9 cellular contexts compared by ENCODE assay signal in the genomic region with DNA sequence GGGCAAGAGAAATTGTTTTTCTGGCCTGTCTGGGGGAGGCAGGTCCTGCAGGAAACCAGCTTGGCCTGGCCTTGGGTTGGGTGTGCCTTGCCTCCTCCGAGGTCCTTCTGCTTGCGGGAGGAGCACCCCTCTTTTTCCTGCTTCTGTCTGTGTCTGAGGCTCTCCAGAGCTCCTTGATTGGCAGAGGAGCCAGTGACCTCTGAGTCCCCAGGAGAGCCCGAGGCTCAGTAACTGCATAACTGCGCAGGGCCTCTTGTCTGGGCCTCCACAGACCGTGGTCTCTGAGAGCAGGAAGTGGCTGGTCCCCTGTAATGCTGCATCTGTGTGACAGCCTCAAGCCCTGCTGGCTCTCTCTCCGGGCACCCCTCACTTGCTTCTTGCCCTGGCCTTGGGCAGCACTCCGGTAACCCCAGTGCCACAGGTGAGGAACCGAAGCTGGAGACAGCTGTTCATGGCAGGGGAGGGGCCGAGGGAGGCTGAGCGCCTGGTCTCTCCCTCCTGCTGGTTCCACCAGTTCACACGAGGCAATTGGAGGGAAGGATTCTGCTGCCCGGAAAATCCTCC. TPM values are rescaled to one million over a fixed set of nuclear protein-coding genes. Genes with fewer than 3 reads are reported as not detected.
DNase-seq lines count a peak whose midpoint lies in the region; ATAC-seq, FAIRE-seq and TF ChIP-seq lines count a peak whose summit lies in the region.
"Had no signal": no experiment of that assay in that cellular context is flagged by ENCODE, and none has a peak within 500 bp of the region (broad histone marks: within the 10 kb centered on the region; RNA-seq: fewer than 3 reads in every experiment).

No MANE protein-coding gene starts in this region.

- CTCF ChIA-PET in CD4-positive, alpha-beta memory T cell (lab: Charles Lee; ENCODE audit: partially characterized antibody) = no interaction called here

- peak overlapping the region; percentile 81 to 95 (median 92) for H3K27ac Mint-ChIP-seq in CD4-positive, alpha-beta memory T cell
- H3K27ac Mint-ChIP-seq in nephron = peak overlapping the region; percentile 68 to 75 (median 75)

- peaks cover 5% of the 10 kb centered on the region for H3K36me3 ChIP-seq in CD4-positive, alpha-beta memory T cell (ENCODE audit: insufficient read depth, low read length)

- H3K9me3 Mint-ChIP-seq in CD4-positive, alpha-beta memory T cell = no peaks in the 10 kb centered on the region
- no peaks in the 10 kb centered on the region for H3K9me3 Mint-ChIP-seq in nephron

- H3K36me3 Mint-ChIP-seq in CD4-positive, alpha-beta memory T cell = peaks cover 0 to 8% of the 10 kb centered on the region in 2 donors
- H3K36me3 Mint-ChIP-seq in nephron (ENCODE audit: low read depth) = peaks cover 3% of the 10 kb centered on the region

- POLR2A ChIA-PET in CD4-positive, alpha-beta memory T cell (lab: Charles Lee; ENCODE audit: partially characterized antibody) = interaction anchor here (0.5 to 2.1 kb wide), 5 partner anchors 18 to 1483 kb away, joined by 3 to 8 read pairs (median 5); a partner anchor contains a TSS

- H3K27me3 ChIP-seq in CD4-positive, alpha-beta memory T cell (ENCODE audit: insufficient read depth, low read length) = no peaks in the 10 kb centered on the region

- H3K27ac ChIP-seq in CD4-positive, alpha-beta memory T cell (ENCODE audit: low read depth, low read length) = peak overlapping the region; percentile 73
- peak overlapping the region in 1 of 2 donors; percentile 97 for H3K27ac ChIP-seq in coronary artery

- no peak for FAIRE-seq in H54 (lab: Jason Lieb, UNC)

- TF ChIP-seq CTCF in coronary artery (IDR thresholded peaks at IDR 0.05) (no peak), nephron (IDR thresholded peaks at IDR 0.05; ENCODE audit: unreplicated experiment in 3 of 3) (no peak)

- H3K4me1 Mint-ChIP-seq in CD4-positive, alpha-beta memory T cell = peaks cover 16 to 44% (median 29%) of the 10 kb centered on the region in 4 donors
- peaks cover 22% of the 10 kb centered on the region for H3K4me1 Mint-ChIP-seq in nephron

- H3K27me3 Mint-ChIP-seq in CD4-positive, alpha-beta memory T cell = no peaks in the 10 kb centered on the region
- H3K27me3 Mint-ChIP-seq in nephron (ENCODE audit: low read depth) = no peaks in the 10 kb centered on the region

- DNase-seq in CD4-positive, alpha-beta memory T cell = peak in 3 of 5 donors; percentile 15 to 29 (median 23)
- DNase-seq in MV-4-11 (lab: John Stamatoyannopoulos, UW) = peak; percentile 53
- DNase-seq in coronary artery (ENCODE audit: low spot score) = no peak
- no peak for DNase-seq in effector CD8-positive, alpha-beta T cell (lab: John Stamatoyannopoulos, UW)
- DNase-seq in H54 (ENCODE audit: insufficient read length, low spot score) = no peak
- DNase-seq: foreskin melanocyte had no signal

- intact Hi-C loops in CD4-positive, alpha-beta memory T cell (cut with micrococcal nuclease) = no loop called here

- H3K9me3 ChIP-seq in CD4-positive, alpha-beta memory T cell (ENCODE audit: control insufficient read depth in 1 of 2, low read length in 2 of 2) = no peaks in the 10 kb centered on the region

- H3K4me3 Mint-ChIP-seq in CD4-positive, alpha-beta memory T cell = peak overlapping the region; percentile 90 to 95 (median 92)
- H3K4me3 Mint-ChIP-seq in nephron = peak overlapping the region; percentile 85 to 92 (median 88)

- peaks cover 43% of the 10 kb centered on the region for H3K4me1 ChIP-seq in CD4-positive, alpha-beta memory T cell (ENCODE audit: insufficient read depth, low read length)

- peak overlapping the region; percentile 50 to 57 for H3K4me3 ChIP-seq in CD4-positive, alpha-beta memory T cell (ENCODE audit: low read length in 2 of 2)
- H3K4me3 ChIP-seq in coronary artery = peak overlapping the region; percentile 74

- no peak; the same call in 1 of the 2 replicates for TF ChIP-seq POLR2A in H54 (IDR thresholded peaks at IDR 0.05; ENCODE audit: low read depth, low read length)

- ATAC-seq in HG03108 (IDR thresholded peaks at IDR 0.05; ENCODE audit: unreplicated experiment) (no peak), GM18858 (IDR thresholded peaks at IDR 0.05; ENCODE audit: unreplicated experiment) (no peak)

RNA-seq across cellular contexts. Expression of a gene that starts 1.6 kb away (rescaled TPM):
- 10 to 100 TPM; 74.0 to 77.4 TPM for total RNA-seq in CD4-positive, alpha-beta memory T cell
- polyA plus RNA-seq in CD4-positive, alpha-beta memory T cell = 10 to 100 TPM in 1 of 2 donors, 1 to 10 TPM in 1; 5.3 to 14.1 TPM

RNA-seq across cellular contexts. Expression of a gene that starts 31.1 kb away (rescaled TPM):
- not detected for total RNA-seq in CD4-positive, alpha-beta memory T cell
- polyA plus RNA-seq in CD4-positive, alpha-beta memory T cell = not detected

RNA-seq across cellular contexts. Expression of a gene that starts 37.7 kb away (rescaled TPM):
- total RNA-seq in CD4-positive, alpha-beta memory T cell = 1 to 10 TPM; 2.4 to 3.2 TPM
- polyA plus RNA-seq in CD4-positive, alpha-beta memory T cell = 1 to 10 TPM; 2.1 to 2.7 TPM

RNA-seq across cellular contexts. Expression of a gene that starts 40.7 kb away (rescaled TPM):
- 10 to 100 TPM; 61.4 to 63.3 TPM for total RNA-seq in CD4-positive, alpha-beta memory T cell
- polyA plus RNA-seq in CD4-positive, alpha-beta memory T cell = 10 to 100 TPM in 1 of 2 donors, 1 to 10 TPM in 1; 7.2 to 12.5 TPM

Comparison
In these comparisons a context has a peak if more than half of its experiments do, and no peak if none do; other contexts are left out.
1. DNase-seq: peak in CD4-positive, alpha-beta memory T cell (3 of 5) and MV-4-11 (single experiment); none in coronary artery (single experiment), effector CD8-positive, alpha-beta T cell (single experiment) and H54 (single experiment).